ENCODE assay signal across 8 cellular contexts in genomic region chr3:4305210-4305609, GRCh38. TPM values are rescaled to one million over a fixed set of nuclear protein-coding genes. Genes with fewer than 3 reads are reported as not detected.
DNase-seq lines count a peak whose midpoint lies in the region; ATAC-seq and TF ChIP-seq lines count a peak whose summit lies in the region.
"Not testable (repeated sequence)": the region's sequence is repeated elsewhere in the genome, so short reads cannot be mapped to it uniquely, and the experiment has no call there.

No MANE protein-coding gene starts in this region.

- H3K27me3 Mint-ChIP-seq in CD4-positive, alpha-beta T cell; activated T-cell treated with anti-CD3 and anti-CD28 coated beads, Interleukin-2, amount 50 U/mL, for 24 hours; mesothelial cell of epicardium (ENCODE audit: low read depth): not testable (repeated sequence)

- H3K4me1 ChIP-seq in PC-3 (ENCODE audit: insufficient read depth, low read length) = not testable (repeated sequence)
- H3K4me1 ChIP-seq in ascending aorta = peaks cover 8 to 42% of the 10 kb centered on the region in 2 donors
- H3K4me1 ChIP-seq in esophagus squamous epithelium = peaks cover 4 to 69% (median 46%) of the 10 kb centered on the region in 3 donors
- peaks cover 0 to 51% (median 45%) of the 10 kb centered on the region in 4 donors for H3K4me1 ChIP-seq in sigmoid colon
- H3K4me1 ChIP-seq in tibial nerve = peaks cover 0 to 43% (median 21%) of the 10 kb centered on the region in 4 donors

- not testable (repeated sequence) for H3K27ac ChIP-seq in CD4-positive, alpha-beta T cell (ENCODE audit: low read depth, low read length); PC-3 (ENCODE audit: low read length)
- peak overlapping the region; percentile 91 to 96 for H3K27ac ChIP-seq in ascending aorta
- H3K27ac ChIP-seq in esophagus squamous epithelium = peak overlapping the region; percentile 50 to 95 (median 93)
- H3K27ac ChIP-seq in sigmoid colon = peak overlapping the region; percentile 33 to 96 (median 92)
- peak overlapping the region; percentile 28 to 99 (median 68) for H3K27ac ChIP-seq in tibial nerve

- H3K27ac Mint-ChIP-seq in CD4-positive, alpha-beta T cell; activated T-cell treated with anti-CD3 and anti-CD28 coated beads, Interleukin-2, amount 50 U/mL, for 24 hours: not testable (repeated sequence)
- H3K27ac Mint-ChIP-seq in mesothelial cell of epicardium = peak overlapping the region; percentile 62

- not testable (repeated sequence) for TF ChIP-seq POLR2A in esophagus squamous epithelium (IDR thresholded peaks at IDR 0.05); sigmoid colon (IDR thresholded peaks at IDR 0.05); tibial nerve (IDR thresholded peaks at IDR 0.05)

- H3K79me2 ChIP-seq in PC-3 (ENCODE audit: low read length) = peaks cover 17% of the 10 kb centered on the region

- H3K4me3 Mint-ChIP-seq in CD4-positive, alpha-beta T cell = peak overlapping the region; percentile 68
- peak overlapping the region; percentile 91 for H3K4me3 Mint-ChIP-seq in activated T-cell treated with anti-CD3 and anti-CD28 coated beads, Interleukin-2, amount 50 U/mL, for 24 hours
- peak overlapping the region; percentile 51 for H3K4me3 Mint-ChIP-seq in mesothelial cell of epicardium

- peaks cover 28% of the 10 kb centered on the region for H3K36me3 Mint-ChIP-seq in CD4-positive, alpha-beta T cell (ENCODE audit: low read depth)
- peaks cover 56% of the 10 kb centered on the region for H3K36me3 Mint-ChIP-seq in activated T-cell treated with anti-CD3 and anti-CD28 coated beads, Interleukin-2, amount 50 U/mL, for 24 hours (ENCODE audit: low read depth)
- H3K36me3 Mint-ChIP-seq in mesothelial cell of epicardium = peaks cover 16% of the 10 kb centered on the region

- not testable (repeated sequence) for DNase-seq in CD4-positive, alpha-beta T cell; PC-3; activated T-cell treated with anti-CD3 and anti-CD28 coated beads, Interleukin-2, amount 50 U/mL, for 24 hours; ascending aorta (ENCODE audit: low spot score in 2 of 2); esophagus squamous epithelium (lab: John Stamatoyannopoulos, UW); mesothelial cell of epicardium (ENCODE audit: low spot score in 2 of 2, unreplicated experiment in 2 of 2); sigmoid colon; tibial nerve (ENCODE audit: low spot score in 2 of 2)

- POLR2A ChIA-PET in CD4-positive, alpha-beta T cell (lab: Charles Lee) = interaction anchor here (0.9 kb wide), 1 partner anchor 1133 kb away, joined by 4 read pairs; no protein-coding TSS in a partner anchor
- POLR2A ChIA-PET in PC-3 (lab: Charles Lee; ENCODE audit: unreplicated experiment) = not testable (repeated sequence)

- H3K9me3 ChIP-seq in CD4-positive, alpha-beta T cell (ENCODE audit: control insufficient read depth, low read length); PC-3 (ENCODE audit: low read length); ascending aorta; esophagus squamous epithelium; sigmoid colon; tibial nerve: not testable (repeated sequence)

- not testable (repeated sequence) for BruUV-seq in PC-3 (replicated peaks; lab: Mats Ljungman, UMichigan)

- not testable (repeated sequence) for H3K36me3 ChIP-seq in PC-3 (ENCODE audit: low read depth, low read length); ascending aorta; esophagus squamous epithelium; sigmoid colon; tibial nerve

- TF ChIP-seq EP300 in sigmoid colon (IDR thresholded peaks at IDR 0.05); tibial nerve (IDR thresholded peaks at IDR 0.05): not testable (repeated sequence)

- H3K27me3 ChIP-seq in CD4-positive, alpha-beta T cell (ENCODE audit: control insufficient read depth, insufficient read depth, low read length); PC-3 (ENCODE audit: low read length); ascending aorta; esophagus squamous epithelium; sigmoid colon; tibial nerve: not testable (repeated sequence)

- not testable (repeated sequence) for H3K9ac ChIP-seq in PC-3 (ENCODE audit: low read length)

- 68 to 72% methylated on average over 4 to 7 of the region's 7 CpGs for WGBS in esophagus squamous epithelium, 2 donors
- WGBS in sigmoid colon, 2 donors = 32 to 75% methylated on average over 7 of the region's 7 CpGs
- WGBS in tibial nerve, 2 donors = 62 to 79% methylated on average over 7 of the region's 7 CpGs

- TF ChIP-seq CTCF in CD4-positive, alpha-beta T cell (IDR thresholded peaks at IDR 0.05); PC-3 (conservative IDR thresholded peaks at IDR 0.05; ENCODE audit: low read depth, low read length); ascending aorta (IDR thresholded peaks at IDR 0.05); esophagus squamous epithelium (IDR thresholded peaks at IDR 0.05); mesothelial cell of epicardium (IDR thresholded peaks at IDR 0.05; ENCODE audit: unreplicated experiment); sigmoid colon (IDR thresholded peaks at IDR 0.05); tibial nerve (IDR thresholded peaks at IDR 0.05): not testable (repeated sequence)

- peak overlapping the region; percentile 99; the same call in 1 of the 2 replicates for H3K4me2 ChIP-seq in PC-3 (ENCODE audit: low read length)

- not testable (repeated sequence) for H3K9me3 Mint-ChIP-seq in CD4-positive, alpha-beta T cell; activated T-cell treated with anti-CD3 and anti-CD28 coated beads, Interleukin-2, amount 50 U/mL, for 24 hours; mesothelial cell of epicardium

- H3F3A ChIP-seq in PC-3 (ENCODE audit: low read length, unreplicated experiment) = not testable (repeated sequence)

- not testable (repeated sequence) for H3K9me2 ChIP-seq in PC-3 (replicated peaks; ENCODE audit: low read length)

- ATAC-seq in CD4-positive, alpha-beta T cell (ENCODE audit: poor library complexity); PC-3: not testable (repeated sequence)

- not testable (repeated sequence) for H3K4me3 ChIP-seq in PC-3 (ENCODE audit: low read length); sigmoid colon; tibial nerve
- H3K4me3 ChIP-seq in ascending aorta (peak overlapping the region; percentile 90 to 92), esophagus squamous epithelium (peak overlapping the region in 2 of 4 donors; percentile 63 to 83)

- intact Hi-C loops in CD4-positive, alpha-beta T cell (cut with DNase I, micrococcal nuclease) = loop anchor here in 1 of 2 experiments (5.0 kb wide), 1 partner anchor 817 kb away; the partner anchor contains the start of gene ARL8B
- intact Hi-C loops in PC-3 (cut with micrococcal nuclease); esophagus squamous epithelium (cut with DNase I); sigmoid colon (cut with DNase I): not testable (repeated sequence)
- intact Hi-C loops in ascending aorta (cut with DNase I) = loop anchor here (5.0 kb wide), 1 partner anchor 112 kb away; no protein-coding TSS in a partner anchor

- not testable (repeated sequence) for H4K20me1 ChIP-seq in PC-3 (ENCODE audit: low read length)

- peaks cover 41% of the 10 kb centered on the region for H3K4me1 Mint-ChIP-seq in CD4-positive, alpha-beta T cell (ENCODE audit: low read depth)
- H3K4me1 Mint-ChIP-seq in activated T-cell treated with anti-CD3 and anti-CD28 coated beads, Interleukin-2, amount 50 U/mL, for 24 hours (ENCODE audit: low read depth) = peaks cover 37% of the 10 kb centered on the region
- peaks cover 44% of the 10 kb centered on the region for H3K4me1 Mint-ChIP-seq in mesothelial cell of epicardium

- H2AFZ ChIP-seq in PC-3 (ENCODE audit: low read length) = not testable (repeated sequence)

- CTCF ChIA-PET in CD4-positive, alpha-beta T cell (lab: Charles Lee); PC-3 (lab: Charles Lee): not testable (repeated sequence)

RNA-seq across cellular contexts. Expression of gene SETMAR, which starts 2.0 kb away (rescaled TPM):
- 1 to 10 TPM; 9.1 to 9.2 TPM for total RNA-seq in CD4-positive, alpha-beta T cell
- total RNA-seq in PC-3 (2014; rRNA removed) = 12.8 and 17.5 TPM in 2 replicates
- 13.6 TPM for total RNA-seq in ascending aorta
- 10 to 100 TPM; 11.4 to 28.6 (median 16.0) TPM for total RNA-seq in esophagus squamous epithelium
- 32.3 to 37.2 TPM (median 36.6 TPM) in 3 replicates for total RNA-seq in mesothelial cell of epicardium
- 10 to 100 TPM; 15.3 to 36.4 (median 28.6) TPM for total RNA-seq in sigmoid colon
- 10 to 100 TPM in 2 of 3 donors, 1 to 10 TPM in 1; 8.8 to 12.6 (median 10.6) TPM for polyA plus RNA-seq in sigmoid colon
- total RNA-seq in tibial nerve = 10 to 100 TPM; 14.6 to 35.4 (median 22.2) TPM
